Comparison of ENCODE assay signal across 1 cellular context in genomic region chr17:4537451-4538235, GRCh38.
TF ChIP-seq lines count a peak whose summit lies in the region.

No MANE protein-coding gene starts in this region.

TF ChIP-seq in SK-N-SH, 30 proteins besides CTCF, POLR2A, EP300 and RAD21 (continued from another document):
- TF ChIP-seq, protein P1, sequence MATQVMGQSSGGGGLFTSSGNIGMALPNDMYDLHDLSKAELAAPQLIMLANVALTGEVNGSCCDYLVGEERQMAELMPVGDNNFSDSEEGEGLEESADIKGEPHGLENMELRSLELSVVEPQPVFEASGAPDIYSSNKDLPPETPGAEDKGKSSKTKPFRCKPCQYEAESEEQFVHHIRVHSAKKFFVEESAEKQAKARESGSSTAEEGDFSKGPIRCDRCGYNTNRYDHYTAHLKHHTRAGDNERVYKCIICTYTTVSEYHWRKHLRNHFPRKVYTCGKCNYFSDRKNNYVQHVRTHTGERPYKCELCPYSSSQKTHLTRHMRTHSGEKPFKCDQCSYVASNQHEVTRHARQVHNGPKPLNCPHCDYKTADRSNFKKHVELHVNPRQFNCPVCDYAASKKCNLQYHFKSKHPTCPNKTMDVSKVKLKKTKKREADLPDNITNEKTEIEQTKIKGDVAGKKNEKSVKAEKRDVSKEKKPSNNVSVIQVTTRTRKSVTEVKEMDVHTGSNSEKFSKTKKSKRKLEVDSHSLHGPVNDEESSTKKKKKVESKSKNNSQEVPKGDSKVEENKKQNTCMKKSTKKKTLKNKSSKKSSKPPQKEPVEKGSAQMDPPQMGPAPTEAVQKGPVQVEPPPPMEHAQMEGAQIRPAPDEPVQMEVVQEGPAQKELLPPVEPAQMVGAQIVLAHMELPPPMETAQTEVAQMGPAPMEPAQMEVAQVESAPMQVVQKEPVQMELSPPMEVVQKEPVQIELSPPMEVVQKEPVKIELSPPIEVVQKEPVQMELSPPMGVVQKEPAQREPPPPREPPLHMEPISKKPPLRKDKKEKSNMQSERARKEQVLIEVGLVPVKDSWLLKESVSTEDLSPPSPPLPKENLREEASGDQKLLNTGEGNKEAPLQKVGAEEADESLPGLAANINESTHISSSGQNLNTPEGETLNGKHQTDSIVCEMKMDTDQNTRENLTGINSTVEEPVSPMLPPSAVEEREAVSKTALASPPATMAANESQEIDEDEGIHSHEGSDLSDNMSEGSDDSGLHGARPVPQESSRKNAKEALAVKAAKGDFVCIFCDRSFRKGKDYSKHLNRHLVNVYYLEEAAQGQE (IDR thresholded peaks at IDR 0.05; ENCODE audit: low read depth, low read length): no peak
- no peak for TF ChIP-seq POLR2AphosphoS5 (IDR thresholded peaks at IDR 0.05; ENCODE audit: low read depth, low read length)
- no peak for TF ChIP-seq TCF12 (IDR thresholded peaks at IDR 0.05)
- TF ChIP-seq SIN3A (IDR thresholded peaks at IDR 0.05; ENCODE audit: borderline replicate concordance, low read depth, low read length): no peak
- no peak for TF ChIP-seq FOXJ3 (CRISPR knock-in tag; IDR thresholded peaks at IDR 0.05)
- TF ChIP-seq USF2 (IDR thresholded peaks at IDR 0.05; ENCODE audit: borderline replicate concordance, low read depth, low read length): no peak
- no peak for TF ChIP-seq GABPA (IDR thresholded peaks at IDR 0.05; ENCODE audit: low read depth)
- no peak for TF ChIP-seq MAX (IDR thresholded peaks at IDR 0.05; ENCODE audit: low read depth)
